In genomic region chr3:185824467-185825378, GRCh38 we compare ENCODE assay signal across 8 cellular contexts. TPM values are rescaled to one million over a fixed set of nuclear protein-coding genes. Genes with fewer than 3 reads are reported as not detected.
A peak's percentile ranks its signal among the peaks of the same experiment; 100 is the strongest.
DNase-seq lines count a peak whose midpoint lies in the region; ATAC-seq and TF ChIP-seq lines count a peak whose summit lies in the region.

TSS of gene IGF2BP2 (minus strand) at chr3:185825042. CDS start at chr3:185824960, 82 bp downstream.

- TF ChIP-seq CTCF in SK-N-SH (IDR thresholded peaks at IDR 0.05) = no peak
- no peak for TF ChIP-seq CTCF in ascending aorta (IDR thresholded peaks at IDR 0.05)
- TF ChIP-seq CTCF in left ventricle myocardium inferior (IDR thresholded peaks at IDR 0.05; ENCODE audit: borderline replicate concordance) = peak; percentile 24

- H3K9ac ChIP-seq in SK-N-SH (peak within 1 kb of the TSS; percentile 97), rectal smooth muscle tissue (ENCODE audit: low read length) (peak within 1 kb of the TSS; percentile 21)

- peaks cover 2 to 27% of the 10 kb centered on the region in 2 experiments for H3K36me3 ChIP-seq in SK-N-SH (replicated peaks in 1 of 2; ENCODE audit: control insufficient read depth in 1 of 2, insufficient read depth in 2 of 2, low read length in 1 of 2)
- H3K36me3 ChIP-seq in ascending aorta = no peaks in the 10 kb centered on the region
- H3K36me3 ChIP-seq in left ventricle myocardium inferior = no peaks in the 10 kb centered on the region
- no peaks in the 10 kb centered on the region for H3K36me3 ChIP-seq in rectal smooth muscle tissue (ENCODE audit: control insufficient read depth, insufficient read depth, low read length)

- H3K79me2 ChIP-seq in SK-N-SH (ENCODE audit: insufficient read depth) = peaks cover 71% of the 10 kb centered on the region

- intact Hi-C loops in ascending aorta (cut with DNase I) = no loop called here
- intact Hi-C loops in left ventricle myocardium inferior (cut with micrococcal nuclease) = no loop called here

- ATAC-seq in GM18907 (IDR thresholded peaks at IDR 0.05; ENCODE audit: unreplicated experiment) (peak; percentile 72), HG03521 (IDR thresholded peaks at IDR 0.05; ENCODE audit: unreplicated experiment) (peak; percentile 79)

- H3K4me3 ChIP-seq in SK-N-SH (ENCODE audit: low read depth in 2 of 2, low read length in 1 of 2) (peak within 1 kb of the TSS; percentile 72 to 86), ascending aorta (peak within 1 kb of the TSS; percentile 58 to 67), left ventricle myocardium inferior (peak within 1 kb of the TSS; percentile 88), rectal smooth muscle tissue (ENCODE audit: low read length) (peak within 1 kb of the TSS; percentile 84)

- peak within 1 kb of the TSS; percentile 64; the same call in 1 of the 2 replicates for H2AFZ ChIP-seq in SK-N-SH (ENCODE audit: low read depth)

- H3K9me3 ChIP-seq in SK-N-SH = no peaks in the 10 kb centered on the region; the same call in 1 of the 2 replicates
- no peaks in the 10 kb centered on the region for H3K9me3 ChIP-seq in ascending aorta
- no peaks in the 10 kb centered on the region for H3K9me3 ChIP-seq in left ventricle myocardium inferior (replicated peaks)

- peak within 1 kb of the TSS; percentile 96 for H3K4me2 ChIP-seq in SK-N-SH

- TF ChIP-seq RAD21 in SK-N-SH (IDR thresholded peaks at IDR 0.05; ENCODE audit: low read length) = no peak

- WGBS in SK-N-SH (ENCODE audit: low lambda C conversion rate) = under 1% methylated on average over 25 of the region's 113 CpGs

- H4K20me1 ChIP-seq in SK-N-SH (ENCODE audit: insufficient read depth) = peaks cover 26% of the 10 kb centered on the region

- H3K27ac ChIP-seq in SK-N-SH (ENCODE audit: low read depth in 2 of 2, low read length in 1 of 2) (peak within 1 kb of the TSS; percentile 43 to 87), ascending aorta (peak within 1 kb of the TSS in 1 of 2 donors; percentile 29), left ventricle myocardium inferior (replicated peaks) (peak within 1 kb of the TSS; percentile 82), rectal smooth muscle tissue (ENCODE audit: low read depth, low read length) (no peak within 1 kb of the TSS)

- POLR2A ChIA-PET in SK-N-SH (lab: Yijun Ruan, JAX) = no interaction called here

- H3F3A ChIP-seq in SK-N-SH (replicated peaks; ENCODE audit: insufficient read depth) = peaks cover 32% of the 10 kb centered on the region

- TF ChIP-seq EP300 in SK-N-SH (IDR thresholded peaks at IDR 0.05; ENCODE audit: borderline replicate concordance in 1 of 2, low read depth in 1 of 2, low read length in 1 of 2) = 0 out of 4 replicates have a peak, but pooled peaks of 1 of the 2 experiments have one; percentile 3

- H3K27me3 ChIP-seq in SK-N-SH (ENCODE audit: insufficient read depth) = no peaks in the 10 kb centered on the region
- H3K27me3 ChIP-seq in ascending aorta = peaks cover 12% of the 10 kb centered on the region
- H3K27me3 ChIP-seq in left ventricle myocardium inferior (ENCODE audit: low read depth) = peaks cover 37% of the 10 kb centered on the region
- H3K27me3 ChIP-seq in rectal smooth muscle tissue (ENCODE audit: control insufficient read depth, insufficient read depth, low read length) = peaks cover 9% of the 10 kb centered on the region

- no peaks in the 10 kb centered on the region for H3K9me2 ChIP-seq in SK-N-SH

- peak; percentile 88 for DNase-seq in AG08396 (ENCODE audit: low spot score)
- peak; percentile 61 for DNase-seq in SK-N-SH
- peak in 1 of 2 donors; percentile 66 for DNase-seq in ascending aorta (ENCODE audit: low spot score in 2 of 2)
- peak; percentile 74 for DNase-seq in left ventricle myocardium inferior
- no peak for DNase-seq in NCI-H2029 treated with DMSO at 0.1 percent for 48 hours (lab: John Stamatoyannopoulos, UW)

- H3K4me1 ChIP-seq in SK-N-SH (ENCODE audit: control insufficient read depth in 1 of 2, insufficient read depth in 2 of 2, low read depth in 1 of 2, low read length in 1 of 2) (peaks cover 9 to 12% of the 10 kb centered on the region in 2 experiments; a peak in 2 of 4 replicates), ascending aorta (peaks cover 10 to 12% of the 10 kb centered on the region in 2 donors), left ventricle myocardium inferior (peaks cover 53% of the 10 kb centered on the region), rectal smooth muscle tissue (ENCODE audit: control insufficient read depth, insufficient read depth, low read length) (peaks cover 3% of the 10 kb centered on the region)

- CTCF ChIA-PET in SK-N-SH (lab: Yijun Ruan, JAX) = interaction anchor here (2.1 kb wide), 1 partner anchor 56 kb away, joined by 6 read pairs; no protein-coding TSS in a partner anchor

TF ChIP-seq in SK-N-SH, 30 proteins besides CTCF, POLR2A, EP300 and RAD21:
- TF ChIP-seq MAX (IDR thresholded peaks at IDR 0.05; ENCODE audit: low read depth) = peak; percentile 57
- TF ChIP-seq EZH2phosphoT487 (IDR thresholded peaks at IDR 0.05; ENCODE audit: borderline replicate concordance, low read depth) = no peak
- TF ChIP-seq TAF1 (IDR thresholded peaks at IDR 0.05; ENCODE audit: borderline replicate concordance, low read depth, low read length) = peak; percentile 72; the same call in 1 of the 2 replicates
- TF ChIP-seq POLR2AphosphoS5 (IDR thresholded peaks at IDR 0.05; ENCODE audit: low read depth, low read length) = peak; percentile 66
- no peak for TF ChIP-seq JUND (IDR thresholded peaks at IDR 0.05)

RNA-seq across cellular contexts. Expression of gene IGF2BP2, which starts in this region (rescaled TPM):
- 5.4 and 5.9 TPM in 2 replicates for polyA plus RNA-seq in SK-N-SH (2012; rRNA removed)
- polyA plus RNA-seq in SK-N-SH (2012; cell fraction: cytosol; rRNA removed) = 11.2 and 11.8 TPM in 2 replicates
- 25.0 and 29.3 TPM in 2 replicates for polyA plus RNA-seq in SK-N-SH (2012; cell fraction: nucleus; rRNA removed)
- 2.9 TPM for total RNA-seq in ascending aorta
- total RNA-seq in left ventricle myocardium inferior = 17.9 TPM
